In genomic region chr16:81284995-81285600, GRCh38 we compare ENCODE assay signal across 35 cellular contexts. TPM values are rescaled to one million over a fixed set of nuclear protein-coding genes. Genes with fewer than 3 reads are reported as not detected.
"Had no signal": no experiment of that assay in that cellular context is flagged by ENCODE, and none has a peak within 500 bp of the region (broad histone marks: within the 10 kb centered on the region; RNA-seq: fewer than 3 reads in every experiment).

No MANE protein-coding gene starts in this region.

- DNase-seq: activated CD4-positive, alpha-beta memory T cell treated with anti-CD3 and anti-CD28 coated beads for 36 hours; activated CD4-positive, alpha-beta T cell treated with anti-CD3 and anti-CD28 coated beads for 36 hours; activated CD4-positive, alpha-beta T cell treated with anti-CD3 and anti-CD28 coated beads, Interleukin-2, amount 10 ng/mL, durations not matched to agents 24 days and 14 days; activated CD4-positive, CD25-positive, alpha-beta regulatory T cell; activated CD4-positive, CD25-positive, alpha-beta regulatory T cell treated with anti-CD3 and anti-CD28 coated beads, Interleukin-2, amount 50 U/mL, for 72 hours; activated CD8-positive, alpha-beta memory T cell treated with anti-CD3 and anti-CD28 coated beads, Interleukin-2, amount 10 ng/mL, durations not matched to agents 7 days and 5 days; activated CD8-positive, alpha-beta memory T cell treated with anti-CD3 and anti-CD28 coated beads, Interleukin-2, amount 50 U/mL, for 4 hours; activated CD8-positive, alpha-beta T cell treated with anti-CD3 and anti-CD28 coated beads, Interleukin-2, amount 10 ng/mL, durations not matched to agents 7 days and 5 days; activated effector memory CD4-positive, alpha-beta T cell treated with anti-CD3 and anti-CD28 coated beads, Interleukin-2, amount 50 U/mL, for 16 hours; activated naive CD4-positive, alpha-beta T cell treated with anti-CD3 and anti-CD28 coated beads for 36 hours; activated naive CD8-positive, alpha-beta T cell treated with anti-CD3 and anti-CD28 coated beads for 36 hours; activated naive CD8-positive, alpha-beta T cell treated with anti-CD3 and anti-CD28 coated beads, Interleukin-2, amount 50 U/mL, for 24 hours; activated T-cell treated with anti-CD3 and anti-CD28 coated beads, Interleukin-2, amount 50 U/mL, for 1 hour; activated T-cell treated with anti-CD3 and anti-CD28 coated beads, Interleukin-2, amount 50 U/mL, for 48 hours; adrenal gland; amygdala; body of pancreas; central memory CD4-positive, alpha-beta T cell; cerebellar nuclear complex; colonic mucosa; effector CD8-positive, alpha-beta T cell; esophagus squamous epithelium; foreskin melanocyte; head of caudate nucleus; T-helper 17 cell; T1000 had no signal

- FAIRE-seq: endometrium, endothelial cell of umbilical vein had no signal

- H3K27me3 ChIP-seq: adrenal gland, body of pancreas, colonic mucosa, esophagus squamous epithelium, gastroesophageal sphincter had no signal

- H3K27ac ChIP-seq: adrenal gland, body of pancreas, colonic mucosa, epithelial cell of prostate, esophagus squamous epithelium, gastroesophageal sphincter had no signal

- ATAC-seq: activated CD4-positive, alpha-beta T cell treated with anti-CD3 and anti-CD28 coated beads for 36 hours; activated CD8-positive, alpha-beta memory T cell treated with anti-CD3 and anti-CD28 coated beads, Interleukin-2, amount 10 ng/mL, durations not matched to agents 7 days and 5 days; activated CD8-positive, alpha-beta T cell treated with anti-CD3 and anti-CD28 coated beads, Interleukin-2, amount 10 ng/mL, durations not matched to agents 7 days and 5 days; activated naive CD8-positive, alpha-beta T cell treated with anti-CD3 and anti-CD28 coated beads, Interleukin-2, amount 50 U/mL, for 24 hours; body of pancreas; gastroesophageal sphincter; T-helper 17 cell had no signal

- H3K4me3 ChIP-seq: adrenal gland, body of pancreas, colonic mucosa, esophagus squamous epithelium, gastroesophageal sphincter had no signal

- H3K4me1 ChIP-seq: adrenal gland, body of pancreas, colonic mucosa, gastroesophageal sphincter had no signal

- H3K36me3 ChIP-seq: adrenal gland, colonic mucosa, esophagus squamous epithelium, gastroesophageal sphincter had no signal

- H3K9me3 ChIP-seq: adrenal gland, body of pancreas, colonic mucosa, esophagus squamous epithelium, gastroesophageal sphincter had no signal

RNA-seq across cellular contexts. Expression of gene BCO1, which starts 46.6 kb away (rescaled TPM):
- total RNA-seq: activated CD4-positive, alpha-beta memory T cell treated with anti-CD3 and anti-CD28 coated beads for 36 hours; activated CD4-positive, alpha-beta T cell treated with anti-CD3 and anti-CD28 coated beads for 36 hours; activated CD4-positive, alpha-beta T cell treated with anti-CD3 and anti-CD28 coated beads, Interleukin-2, amount 10 ng/mL, durations not matched to agents 24 days and 14 days; activated CD8-positive, alpha-beta memory T cell treated with anti-CD3 and anti-CD28 coated beads for 36 hours; activated CD8-positive, alpha-beta memory T cell treated with anti-CD3 and anti-CD28 coated beads, Interleukin-2, amount 10 ng/mL, durations not matched to agents 7 days and 5 days; activated CD8-positive, alpha-beta T cell treated with anti-CD3 and anti-CD28 coated beads, Interleukin-2, amount 10 ng/mL, durations not matched to agents 7 days and 5 days; activated naive CD4-positive, alpha-beta T cell treated with anti-CD3 and anti-CD28 coated beads for 36 hours; activated naive CD8-positive, alpha-beta T cell treated with anti-CD3 and anti-CD28 coated beads for 36 hours; activated T-helper 1 cell treated with anti-CD3 and anti-CD28 coated beads, Interleukin-12 subunit alpha, Interleukin-12 subunit beta, Interleukin-2, Interleukin-4 antibody, amounts not matched to agents 30 ng/mL and 10 ng/mL and 1 ng/mL, durations not matched to agents 14 hours and 24 hours and 36 hours; activated T-helper 2 cell treated with anti-CD3 and anti-CD28 coated beads, Interferon-gamma antibody, Interleukin-2, Interleukin-4, amounts not matched to agents 10 μg/mL and 5 μg/mL and 100 μg/mL, durations not matched to agents 14 hours and 24 hours and 36 hours; adrenal gland; aorta; body of pancreas; endothelial cell of umbilical vein; fibroblast of villous mesenchyme; T-helper 17 cell had no signal
- polyA plus RNA-seq: endothelial cell of umbilical vein had no signal
